10 cellular contexts compared by ENCODE assay signal in the genomic region with DNA sequence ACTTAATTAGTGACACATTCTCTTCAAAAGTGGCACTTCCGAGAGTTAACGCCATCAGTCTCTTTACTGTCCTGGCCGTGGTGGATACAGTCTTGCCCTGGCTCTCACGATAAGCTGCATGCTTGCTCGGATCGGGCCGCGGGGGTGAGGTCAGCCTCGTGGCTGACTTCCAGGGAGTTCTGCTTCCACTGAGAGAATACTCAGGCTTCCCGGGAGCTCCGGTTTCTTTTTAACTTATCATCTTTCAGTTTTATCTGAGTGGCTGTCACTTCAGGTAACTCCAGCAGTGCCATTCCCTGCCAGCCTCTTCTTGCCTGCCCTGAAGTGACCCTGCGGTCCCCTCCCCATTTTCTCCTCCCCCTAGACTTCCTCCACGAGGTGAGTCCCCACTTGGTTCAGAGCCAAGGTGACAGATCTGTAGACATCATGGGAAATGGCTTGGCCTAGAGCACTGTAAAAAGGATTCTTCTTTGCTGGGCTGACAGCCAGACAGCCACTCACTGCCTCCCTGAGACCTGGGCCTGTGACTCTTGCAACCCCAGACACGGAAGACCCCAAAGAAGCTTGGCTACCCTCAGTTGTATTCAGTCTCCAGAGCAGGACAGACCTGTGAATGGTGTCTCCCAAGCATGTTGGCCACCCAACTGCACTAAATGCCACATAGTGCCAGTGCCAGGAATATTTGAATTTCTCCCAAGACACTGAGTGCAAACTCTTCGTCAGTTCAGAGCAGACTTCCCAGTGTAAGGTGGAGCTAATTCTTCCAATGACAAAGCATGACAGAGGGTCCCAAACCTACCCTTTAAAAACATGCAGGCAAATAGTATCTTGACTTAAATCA.
DNase-seq lines count a peak whose midpoint lies in the region; ATAC-seq and TF ChIP-seq lines count a peak whose summit lies in the region.
"Had no signal": no experiment of that assay in that cellular context is flagged by ENCODE, and none has a peak within 500 bp of the region (broad histone marks: within the 10 kb centered on the region; RNA-seq: fewer than 3 reads in every experiment).

No MANE protein-coding gene starts in this region.

- peak overlapping the region; percentile 68 for H3K27ac Mint-ChIP-seq in progenitor cell of endocrine pancreas

- TF ChIP-seq CTCF in RWPE1 (conservative IDR thresholded peaks at IDR 0.05; ENCODE audit: low read depth) (no peak), progenitor cell of endocrine pancreas (IDR thresholded peaks at IDR 0.05; ENCODE audit: unreplicated experiment) (no peak)

- H3K9me3 Mint-ChIP-seq in progenitor cell of endocrine pancreas (ENCODE audit: low read depth): no peaks in the 10 kb centered on the region

- H3K4me3 Mint-ChIP-seq in progenitor cell of endocrine pancreas (ENCODE audit: low read depth): no peak overlapping the region

- CTCF ChIA-PET in RWPE1 (lab: Yijun Ruan, JAX): interaction anchor here (0.9 kb wide), 1 partner anchor 27 kb away, joined by 3 read pairs; no protein-coding TSS in a partner anchor

- H3K27me3 Mint-ChIP-seq in progenitor cell of endocrine pancreas: no peaks in the 10 kb centered on the region

- peaks cover 10% of the 10 kb centered on the region for H3K36me3 Mint-ChIP-seq in progenitor cell of endocrine pancreas (ENCODE audit: insufficient read depth)

- peak overlapping the region; percentile 65 for H3K27ac ChIP-seq in RWPE1
- H3K27ac ChIP-seq: dorsolateral prefrontal cortex, PC-9 had no signal

- intact Hi-C loops in Right ventricle myocardium superior (cut with DNase I): no loop called here

- DNase-seq in DMS 273 (lab: John Stamatoyannopoulos, UW; ENCODE audit: unreplicated experiment) (peak; percentile 79), RWPE1 (ENCODE audit: low spot score) (no peak), Right ventricle myocardium superior (peak; percentile 80), progenitor cell of endocrine pancreas (ENCODE audit: low spot score, unreplicated experiment) (no peak), retina (no peak), cortex of kidney (lab: John Stamatoyannopoulos, UW) (no peak), NCI-H128 (lab: John Stamatoyannopoulos, UW; ENCODE audit: unreplicated experiment) (no peak)
- DNase-seq: dorsolateral prefrontal cortex, PC-9 had no signal

- peaks cover 42% of the 10 kb centered on the region for H3K4me1 Mint-ChIP-seq in progenitor cell of endocrine pancreas (ENCODE audit: low read depth)

- ATAC-seq in Right ventricle myocardium superior (ENCODE audit: poor library complexity) (peak; percentile 85), HG03439 (IDR thresholded peaks at IDR 0.05; ENCODE audit: unreplicated experiment) (no peak)

- POLR2A ChIA-PET in RWPE1 (lab: Yijun Ruan, JAX; ENCODE audit: low non-redundant PET): no interaction called here

Comparison
In these comparisons a context has a peak if more than half of its experiments do, and no peak if none do; other contexts are left out.
1. DNase-seq: peak in DMS 273 (single experiment) and Right ventricle myocardium superior (single experiment); none in RWPE1 (single experiment), progenitor cell of endocrine pancreas (single experiment), retina (single experiment), cortex of kidney (single experiment) and NCI-H128 (single experiment).